In the genomic region with DNA sequence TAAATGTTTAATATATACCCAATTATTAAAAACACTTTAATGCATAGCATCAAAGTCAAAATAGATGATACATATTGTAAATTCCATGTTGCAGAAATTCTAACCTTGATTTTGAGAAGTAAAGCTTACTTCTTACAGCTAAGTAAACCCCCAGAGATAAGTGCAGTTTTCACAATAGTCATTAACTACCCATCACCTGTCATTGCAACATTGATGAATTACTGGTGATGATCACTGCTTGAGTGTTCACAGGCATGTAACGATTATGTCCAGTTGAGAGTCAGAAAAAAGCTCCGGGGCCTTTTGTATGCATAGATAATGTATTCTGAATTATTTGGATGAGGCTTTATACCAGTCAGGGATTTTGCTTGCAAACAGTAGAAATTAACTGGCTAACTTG, we compare ENCODE assay signal across 24 cellular contexts.
A peak's percentile ranks its signal among the peaks of the same experiment; 100 is the strongest.
DNase-seq lines count a peak whose midpoint lies in the region; ATAC-seq and TF ChIP-seq lines count a peak whose summit lies in the region.
"Had no signal": no experiment of that assay in that cellular context is flagged by ENCODE, and none has a peak within 500 bp of the region (broad histone marks: within the 10 kb centered on the region; RNA-seq: fewer than 3 reads in every experiment).

No MANE protein-coding gene starts in this region.

- H3K4me2 ChIP-seq in neural cell (ENCODE audit: low read length) = peak overlapping the region; percentile 18
- H3K4me2 ChIP-seq: A549 had no signal

- peak overlapping the region; percentile 42 for H3K4me3 ChIP-seq in neural cell (ENCODE audit: low read length)
- no peak overlapping the region for H3K4me3 ChIP-seq in uterus
- H3K4me3 ChIP-seq: A549; BLaER1 treated with 17β-estradiol and CSF1 and Interleukin-3, amounts not matched to agents 10 nM and 100 nM; GM12878 had no signal

- TF ChIP-seq POLR2A in uterus (IDR thresholded peaks at IDR 0.05) = no peak

- no peaks in the 10 kb centered on the region for H3K27me3 ChIP-seq in neural cell (ENCODE audit: insufficient read depth, low read depth, low read length)
- no peaks in the 10 kb centered on the region for H3K27me3 ChIP-seq in uterus
- H3K27me3 ChIP-seq: BLaER1 treated with 17β-estradiol and CSF1 and Interleukin-3, amounts not matched to agents 10 nM and 100 nM had no signal

- no peak for TF ChIP-seq RAD21 in neural cell (conservative IDR thresholded peaks at IDR 0.05)

- H3K79me2 ChIP-seq in neural cell (replicated peaks; ENCODE audit: insufficient read depth, low read length) = no peaks in the 10 kb centered on the region

- H3K27ac ChIP-seq in neural cell (ENCODE audit: low read length) = peak overlapping the region; percentile 26
- no peak overlapping the region for H3K27ac ChIP-seq in uterus
- H3K27ac ChIP-seq: 22Rv1; A549; BLaER1 treated with 17β-estradiol and CSF1 and Interleukin-3, amounts not matched to agents 10 nM and 100 nM; C4-2B had no signal

- TF ChIP-seq EP300 in neural cell (conservative IDR thresholded peaks at IDR 0.05; ENCODE audit: poor library complexity, severe bottlenecking) = peak; percentile 52

- H3K9me2 ChIP-seq in neural cell (ENCODE audit: insufficient read depth, low read length) = no peaks in the 10 kb centered on the region

- H3K36me3 ChIP-seq in neural cell (ENCODE audit: insufficient read depth, low read length) = no peaks in the 10 kb centered on the region
- no peaks in the 10 kb centered on the region for H3K36me3 ChIP-seq in uterus
- H3K36me3 ChIP-seq: BLaER1 treated with 17β-estradiol and CSF1 and Interleukin-3, amounts not matched to agents 10 nM and 100 nM had no signal

- H3F3A ChIP-seq in neural cell (ENCODE audit: insufficient read depth, low read length, poor library complexity, severe bottlenecking) = no peaks in the 10 kb centered on the region

- H2AFZ ChIP-seq in neural cell (ENCODE audit: low read depth, low read length) = no peak overlapping the region

- no peak for ATAC-seq in GM21737 (IDR thresholded peaks at IDR 0.05; ENCODE audit: unreplicated experiment)
- ATAC-seq: A549, GM12878 had no signal

- H3K9me3 ChIP-seq in neural cell (ENCODE audit: low read length) (no peaks in the 10 kb centered on the region), uterus (no peaks in the 10 kb centered on the region)
- H3K9me3 ChIP-seq: A549 had no signal

- no peak overlapping the region for H3K9ac ChIP-seq in neural cell (ENCODE audit: low read length)
- H3K9ac ChIP-seq: BLaER1 treated with 17β-estradiol and CSF1 and Interleukin-3, amounts not matched to agents 10 nM and 100 nM had no signal

- intact Hi-C loops in uterus (cut with DNase I; ENCODE audit: low total_unique reads) = loop anchor here (5.0 kb wide), 1 partner anchor 732 kb away; no protein-coding TSS in a partner anchor

- H3K4me1 ChIP-seq in uterus = no peaks in the 10 kb centered on the region
- H3K4me1 ChIP-seq: A549 had no signal

- TF ChIP-seq CTCF in neural cell (IDR thresholded peaks at IDR 0.05; ENCODE audit: poor library complexity, severe bottlenecking) = no peak
- TF ChIP-seq CTCF in uterus (IDR thresholded peaks at IDR 0.05) = no peak

- DNase-seq in NCI-H146 (lab: John Stamatoyannopoulos, UW) (peak; percentile 14), NCI-H146 treated with DMSO at 0.1 percent for 48 hours (lab: John Stamatoyannopoulos, UW; ENCODE audit: unreplicated experiment) (no peak), NCI-H2227 treated with DMSO at 0.1 percent for 48 hours (lab: John Stamatoyannopoulos, UW) (peak; percentile 19), NCI-H2227 (lab: John Stamatoyannopoulos, UW; ENCODE audit: unreplicated experiment) (no peak), uterus (no peak)
- DNase-seq: AML-193; CD4-positive, alpha-beta memory T cell; CD4-positive, CD25-positive, alpha-beta regulatory T cell; CD8-positive, alpha-beta memory T cell; COR-L47; DMS 273 treated with DMSO at 0.1 percent for 48 hours; DMS153; DMS53; DMS79; DND-41; EL; GDM1 had no signal

- H4K20me1 ChIP-seq in neural cell (ENCODE audit: insufficient read depth) = no peaks in the 10 kb centered on the region
- H4K20me1 ChIP-seq: BLaER1 treated with 17β-estradiol and CSF1 and Interleukin-3, amounts not matched to agents 10 nM and 100 nM had no signal

TF ChIP-seq in neural cell, 6 proteins besides CTCF, POLR2A, EP300 and RAD21:
- TF ChIP-seq POLR2AphosphoS5 (IDR thresholded peaks at IDR 0.05) = peak; percentile 63
- no peak for TF ChIP-seq TAF1 (IDR thresholded peaks at IDR 0.05; ENCODE audit: low read depth)
- TF ChIP-seq SMC3 (conservative IDR thresholded peaks at IDR 0.05; ENCODE audit: poor library complexity) = no peak
TF ChIP-seq in neural cell: peak in this region for 1.

Comparison
In these comparisons a context has a peak if more than half of its experiments do, and no peak if none do; other contexts are left out.
1. DNase-seq: peak in NCI-H146 (single experiment) and NCI-H2227 treated with DMSO at 0.1 percent for 48 hours (single experiment); none in NCI-H146 treated with DMSO at 0.1 percent for 48 hours (single experiment), NCI-H2227 (single experiment) and uterus (0 of 2).